10 cellular contexts compared by ENCODE assay signal in the genomic region with DNA sequence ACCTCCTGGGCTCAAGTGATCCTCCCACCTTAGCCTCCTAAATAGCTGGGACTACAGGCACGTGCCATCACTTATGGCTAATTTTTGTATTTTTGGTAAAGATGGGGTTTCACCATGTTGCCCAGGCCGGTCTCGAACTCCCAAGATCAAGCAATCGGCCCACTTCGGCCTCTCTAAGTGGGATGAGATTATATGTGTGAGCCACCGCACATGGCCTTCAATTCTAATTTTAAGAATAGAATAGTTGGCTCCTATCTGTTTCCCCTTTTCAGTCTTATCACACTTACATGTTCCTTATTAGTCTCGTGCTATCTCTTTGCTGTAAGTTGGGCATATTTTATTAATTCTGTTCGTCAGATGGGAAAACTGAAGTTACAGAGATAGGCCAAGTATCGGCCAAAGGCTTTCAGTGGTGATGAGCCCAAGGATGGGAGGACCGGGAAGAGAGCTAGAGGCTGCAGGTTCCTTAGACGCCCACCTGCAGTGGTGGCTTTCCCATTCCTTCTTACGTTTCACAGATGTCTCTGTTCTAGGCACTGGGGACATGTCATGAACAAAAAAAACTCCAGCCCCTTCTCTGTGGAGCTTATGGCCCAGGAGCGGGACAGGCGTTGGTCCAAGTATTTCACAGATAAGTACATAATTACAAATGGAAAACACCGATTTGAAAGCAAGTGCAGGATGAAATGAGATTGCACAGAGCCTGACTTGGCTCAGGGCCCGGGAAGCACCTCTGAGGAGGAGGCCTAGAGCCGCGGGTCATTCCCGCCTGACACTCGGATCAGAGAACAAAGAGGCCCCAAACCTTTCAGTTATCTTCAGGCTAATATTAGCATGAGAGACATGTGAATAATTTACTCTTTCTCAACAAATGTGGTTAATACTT.
DNase-seq lines count a peak whose midpoint lies in the region; ATAC-seq, FAIRE-seq and TF ChIP-seq lines count a peak whose summit lies in the region.
"Had no signal": no experiment of that assay in that cellular context is flagged by ENCODE, and none has a peak within 500 bp of the region (broad histone marks: within the 10 kb centered on the region; RNA-seq: fewer than 3 reads in every experiment).

No MANE protein-coding gene starts in this region.

- peaks cover 3% of the 10 kb centered on the region for H3K27me3 Mint-ChIP-seq in Caco-2 (ENCODE audit: insufficient read depth, unreplicated experiment)
- peaks cover 0 to 1% of the 10 kb centered on the region in 2 donors for H3K27me3 Mint-ChIP-seq in CD8-positive, alpha-beta memory T cell
- H3K27me3 Mint-ChIP-seq: stimulated activated naive CD8-positive, alpha-beta T cell treated with anti-CD3 and anti-CD28 coated beads, Interleukin-15, Interleukin-2, amounts not matched to agents 100 ng/mL and 50 ng/mL, for 24 hours had no signal

- WGBS in adrenal gland, 4 donors, result 62 to 66% (median 65%) methylated on average over 20 of the region's 20 CpGs
- 68 to 80% methylated on average over 20 of the region's 20 CpGs for WGBS in lung, 2 donors

- no peaks in the 10 kb centered on the region for H3K36me3 ChIP-seq in adrenal gland (replicated peaks in 1 of 2)
- H3K36me3 ChIP-seq in lung (ENCODE audit: control insufficient read depth in 2 of 2, insufficient read depth in 2 of 2, low read length in 2 of 2), result no peaks in the 10 kb centered on the region
- no peaks in the 10 kb centered on the region for H3K36me3 ChIP-seq in Caco-2 (ENCODE audit: control insufficient read depth, insufficient read depth, low read length)
- H3K36me3 ChIP-seq in CD8-positive, alpha-beta memory T cell (ENCODE audit: insufficient read depth, low read length), result no peaks in the 10 kb centered on the region

- TF ChIP-seq CTCF in adrenal gland (IDR thresholded peaks at IDR 0.05) (no peak), lung (IDR thresholded peaks at IDR 0.05; ENCODE audit: control extremely low read depth, extremely low read depth) (no peak), Caco-2 (IDR thresholded peaks at IDR 0.05; ENCODE audit: insufficient read depth in 1 of 2, low read depth in 1 of 2, low read length in 1 of 2, severe bottlenecking in 1 of 2, unreplicated experiment in 1 of 2) (no peak), D721Med (IDR thresholded peaks at IDR 0.05; ENCODE audit: insufficient read depth, missing control alignments) (no peak)

- TF ChIP-seq POLR2A in adrenal gland (IDR thresholded peaks at IDR 0.05), result no peak

- DNase-seq in NCI-H1092 (lab: John Stamatoyannopoulos, UW) (peak; percentile 88), adrenal gland (peak; percentile 35 to 91 (median 68)), lung (ENCODE audit: low spot score) (no peak), Caco-2 (no peak), D721Med (ENCODE audit: insufficient read length, low spot score) (no peak)
- no peak for DNase-seq in CD8-positive, alpha-beta memory T cell

- no peak overlapping the region for H3K4me3 ChIP-seq in adrenal gland
- H3K4me3 ChIP-seq in lung, result no peak overlapping the region
- no peak overlapping the region for H3K4me3 ChIP-seq in Caco-2 (ENCODE audit: low read depth, low read length)
- no peak overlapping the region for H3K4me3 ChIP-seq in CD8-positive, alpha-beta memory T cell (ENCODE audit: low read length)

- H3K4me1 Mint-ChIP-seq in Caco-2 (ENCODE audit: low read depth, unreplicated experiment), result no peaks in the 10 kb centered on the region
- peaks cover 7 to 23% (median 16%) of the 10 kb centered on the region in 3 donors for H3K4me1 Mint-ChIP-seq in CD8-positive, alpha-beta memory T cell

- no peak overlapping the region for H3K27ac Mint-ChIP-seq in Caco-2 (ENCODE audit: unreplicated experiment)
- no peak overlapping the region for H3K27ac Mint-ChIP-seq in CD8-positive, alpha-beta memory T cell
- H3K27ac Mint-ChIP-seq: stimulated activated naive CD8-positive, alpha-beta T cell treated with anti-CD3 and anti-CD28 coated beads, Interleukin-15, Interleukin-2, amounts not matched to agents 100 ng/mL and 50 ng/mL, for 24 hours had no signal

- H3K4me1 ChIP-seq in adrenal gland (replicated peaks in 1 of 2) (peaks cover 0 to 20% of the 10 kb centered on the region in 2 donors), lung (ENCODE audit: control insufficient read depth in 2 of 2, insufficient read depth in 2 of 2, low read length in 2 of 2) (peaks cover 16 to 19% of the 10 kb centered on the region in 2 donors), Caco-2 (no peaks in the 10 kb centered on the region)
- peaks cover 10% of the 10 kb centered on the region for H3K4me1 ChIP-seq in CD8-positive, alpha-beta memory T cell (ENCODE audit: insufficient read depth, low read length)

- no peaks in the 10 kb centered on the region for H3K27me3 ChIP-seq in adrenal gland
- H3K27me3 ChIP-seq in lung (ENCODE audit: control insufficient read depth, insufficient read depth), result no peaks in the 10 kb centered on the region
- no peaks in the 10 kb centered on the region; the same call in 1 of the 2 replicates for H3K27me3 ChIP-seq in Caco-2 (replicated peaks; ENCODE audit: control insufficient read depth, insufficient read depth, low read length)
- no peaks in the 10 kb centered on the region for H3K27me3 ChIP-seq in CD8-positive, alpha-beta memory T cell (ENCODE audit: insufficient read depth, low read length, poor library complexity, severe bottlenecking)

- POLR2A ChIA-PET in Caco-2 (lab: Charles Lee), result no interaction called here
- POLR2A ChIA-PET in CD8-positive, alpha-beta memory T cell (lab: Charles Lee), result no interaction called here

- no TSS peak for BruUV-seq in Caco-2 (replicated peaks; lab: Mats Ljungman, UMichigan)

- H3K9me3 Mint-ChIP-seq in Caco-2 (ENCODE audit: unreplicated experiment), result no peaks in the 10 kb centered on the region
- no peaks in the 10 kb centered on the region for H3K9me3 Mint-ChIP-seq in CD8-positive, alpha-beta memory T cell
- H3K9me3 Mint-ChIP-seq: stimulated activated naive CD8-positive, alpha-beta T cell treated with anti-CD3 and anti-CD28 coated beads, Interleukin-15, Interleukin-2, amounts not matched to agents 100 ng/mL and 50 ng/mL, for 24 hours had no signal

- H3K27ac ChIP-seq in adrenal gland (peak overlapping the region in 4 of 5 donors; percentile 39 to 88 (median 66)), lung (ENCODE audit: low read depth in 1 of 2, low read length in 1 of 2) (peak overlapping the region; percentile 2 to 95)
- H3K27ac ChIP-seq in CD8-positive, alpha-beta memory T cell (ENCODE audit: low read depth, low read length), result no peak overlapping the region
- H3K27ac ChIP-seq: epithelial cell of prostate had no signal

- no peaks in the 10 kb centered on the region for H3K36me3 Mint-ChIP-seq in Caco-2 (ENCODE audit: insufficient read depth, unreplicated experiment)
- H3K36me3 Mint-ChIP-seq in CD8-positive, alpha-beta memory T cell, result no peaks in the 10 kb centered on the region

- H3K4me3 Mint-ChIP-seq in Caco-2 (ENCODE audit: unreplicated experiment), result no peak overlapping the region
- H3K4me3 Mint-ChIP-seq in CD8-positive, alpha-beta memory T cell, result no peak overlapping the region
- H3K4me3 Mint-ChIP-seq: stimulated activated naive CD8-positive, alpha-beta T cell treated with anti-CD3 and anti-CD28 coated beads, Interleukin-15, Interleukin-2, amounts not matched to agents 100 ng/mL and 50 ng/mL, for 24 hours had no signal

- H3K9me3 ChIP-seq in adrenal gland (replicated peaks in 1 of 3) (no peaks in the 10 kb centered on the region), lung (ENCODE audit: control insufficient read depth in 2 of 2, insufficient read depth in 1 of 2, low read length in 1 of 2) (no peaks in the 10 kb centered on the region), Caco-2 (no peaks in the 10 kb centered on the region)
- H3K9me3 ChIP-seq in CD8-positive, alpha-beta memory T cell (ENCODE audit: low read length), result no peaks in the 10 kb centered on the region

- ATAC-seq in GM18873 (IDR thresholded peaks at IDR 0.05; ENCODE audit: low FRiP score, unreplicated experiment), result peak; percentile 24
- no peak for ATAC-seq in lung (ENCODE audit: insufficient read depth, low FRiP score)
- no peak for ATAC-seq in GM18520 (IDR thresholded peaks at IDR 0.05; ENCODE audit: unreplicated experiment)

- FAIRE-seq in D721Med (lab: Jason Lieb, UNC), result no peak

- intact Hi-C loops in adrenal gland (cut with DNase I), result no loop called here
- intact Hi-C loops in Caco-2 (cut with micrococcal nuclease; ENCODE audit: unreplicated experiment), result no loop called here

- CTCF ChIA-PET in Caco-2 (lab: Charles Lee), result no interaction called here
- CTCF ChIA-PET in CD8-positive, alpha-beta memory T cell (lab: Charles Lee), result interaction anchor here (1.5 kb wide), 1 partner anchor 255 kb away, joined by 4 read pairs; no protein-coding TSS in a partner anchor

Comparison
In these comparisons a context has a peak if more than half of its experiments do, and no peak if none do; other contexts are left out.
1. DNase-seq: peak in NCI-H1092 (single experiment) and adrenal gland (7 of 7); none in lung (single experiment), Caco-2 (0 of 2), D721Med (single experiment) and CD8-positive, alpha-beta memory T cell (0 of 5).